8 cellular contexts compared by ENCODE assay signal in the genomic region with DNA sequence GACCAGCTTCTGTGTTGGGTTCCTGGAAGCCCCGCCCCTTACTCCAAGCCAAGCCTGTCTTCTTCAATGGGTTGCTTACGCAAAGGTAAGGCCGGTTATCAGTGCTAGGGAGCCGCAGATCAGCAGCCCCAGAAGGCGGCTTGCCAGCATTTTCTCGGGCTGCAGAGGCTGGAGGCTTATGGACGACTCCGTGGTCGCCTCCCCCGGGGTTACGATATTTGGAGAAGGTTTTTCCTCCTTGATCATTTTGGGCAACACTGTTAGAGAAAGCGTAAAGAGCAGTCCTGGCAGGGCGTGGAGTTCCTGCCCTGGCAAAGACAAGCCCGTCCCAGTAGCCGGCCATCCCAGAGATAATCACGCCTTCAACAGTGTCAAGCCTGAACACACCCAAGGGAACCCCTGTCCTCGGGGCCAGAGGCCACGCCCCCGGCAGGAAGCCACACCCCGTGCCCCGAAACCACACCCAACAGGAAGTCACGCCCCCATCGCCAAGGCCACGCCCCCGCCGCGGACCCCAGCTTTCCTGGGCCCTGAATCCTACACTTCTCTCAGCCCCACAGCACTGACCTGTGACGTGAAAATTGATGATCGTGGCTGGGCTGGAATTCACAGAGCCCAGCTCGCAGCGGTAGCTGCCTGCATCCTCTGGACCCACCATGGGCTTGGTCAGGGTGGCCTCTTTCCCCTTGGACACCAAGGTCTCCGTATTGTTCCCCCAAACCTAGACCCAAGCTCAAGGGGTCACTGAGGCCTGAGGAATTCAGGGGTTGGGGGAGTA. TPM values are rescaled to one million over a fixed set of nuclear protein-coding genes. Genes with fewer than 3 reads are reported as not detected.
DNase-seq lines count a peak whose midpoint lies in the region; ATAC-seq and TF ChIP-seq lines count a peak whose summit lies in the region.

No MANE protein-coding gene starts in this region.

- peak; percentile 45 for DNase-seq in activated naive CD4-positive, alpha-beta T cell treated with anti-CD3 and anti-CD28 coated beads for 36 hours
- DNase-seq in activated naive CD4-positive, alpha-beta T cell (lab: John Stamatoyannopoulos, UW), result no peak
- peak; percentile 57 to 68 for DNase-seq in activated T-cell treated with anti-CD3 and anti-CD28 coated beads, Interleukin-2, amount 50 U/mL, for 72 hours
- peak; percentile 77 for DNase-seq in upper lobe of right lung
- DNase-seq in T-helper 9 cell, result no peak

- no peaks in the 10 kb centered on the region for H3K36me3 ChIP-seq in upper lobe of right lung

- H3K27me3 Mint-ChIP-seq in activated naive CD4-positive, alpha-beta T cell treated with anti-CD3 and anti-CD28 coated beads for 36 hours (ENCODE audit: low read depth), result peaks cover 17% of the 10 kb centered on the region
- H3K27me3 Mint-ChIP-seq in activated T-cell treated with anti-CD3 and anti-CD28 coated beads, Interleukin-2, amount 50 U/mL, for 72 hours (ENCODE audit: low read depth), result peaks cover 11% of the 10 kb centered on the region

- intact Hi-C loops in activated naive CD4-positive, alpha-beta T cell treated with anti-CD3 and anti-CD28 coated beads for 36 hours (cut with micrococcal nuclease), result no loop called here
- intact Hi-C loops in upper lobe of right lung (cut with DNase I), result no loop called here

- peak overlapping the region; percentile 63 for H3K4me3 ChIP-seq in upper lobe of right lung

- no peaks in the 10 kb centered on the region for H3K36me3 Mint-ChIP-seq in activated naive CD4-positive, alpha-beta T cell treated with anti-CD3 and anti-CD28 coated beads for 36 hours (ENCODE audit: low read depth)
- peaks cover 0 to 2% of the 10 kb centered on the region in 2 donors for H3K36me3 Mint-ChIP-seq in activated T-cell treated with anti-CD3 and anti-CD28 coated beads, Interleukin-2, amount 50 U/mL, for 72 hours (ENCODE audit: insufficient read depth in 2 of 2)

- H3K9me3 Mint-ChIP-seq in activated naive CD4-positive, alpha-beta T cell treated with anti-CD3 and anti-CD28 coated beads for 36 hours, result no peaks in the 10 kb centered on the region
- no peaks in the 10 kb centered on the region for H3K9me3 Mint-ChIP-seq in activated T-cell treated with anti-CD3 and anti-CD28 coated beads, Interleukin-2, amount 50 U/mL, for 72 hours

- TF ChIP-seq CTCF in upper lobe of right lung (IDR thresholded peaks at IDR 0.05), result no peak

- peaks cover 24% of the 10 kb centered on the region for H3K4me1 Mint-ChIP-seq in activated naive CD4-positive, alpha-beta T cell treated with anti-CD3 and anti-CD28 coated beads for 36 hours (ENCODE audit: low read depth)
- peaks cover 23% of the 10 kb centered on the region for H3K4me1 Mint-ChIP-seq in activated T-cell treated with anti-CD3 and anti-CD28 coated beads, Interleukin-2, amount 50 U/mL, for 72 hours (ENCODE audit: low read depth)

- peaks cover 3% of the 10 kb centered on the region for H3K4me1 ChIP-seq in upper lobe of right lung

- no peak overlapping the region for H3K27ac Mint-ChIP-seq in activated naive CD4-positive, alpha-beta T cell treated with anti-CD3 and anti-CD28 coated beads for 36 hours
- H3K27ac Mint-ChIP-seq in activated T-cell treated with anti-CD3 and anti-CD28 coated beads, Interleukin-2, amount 50 U/mL, for 72 hours, result no peak overlapping the region

- H3K27me3 ChIP-seq in layer of hippocampus (ENCODE audit: control insufficient read depth, insufficient read depth, low read length) (no peaks in the 10 kb centered on the region), upper lobe of right lung (no peaks in the 10 kb centered on the region)

- CTCF ChIA-PET in activated naive CD4-positive, alpha-beta T cell treated with anti-CD3 and anti-CD28 coated beads for 36 hours (lab: Charles Lee), result interaction anchor here (0.6 to 1.1 kb wide), 2 partner anchors 90 to 101 kb away, joined by 3 read pairs; no protein-coding TSS in a partner anchor

- H3K27ac ChIP-seq in layer of hippocampus (ENCODE audit: low read depth, low read length) (peak overlapping the region; percentile 71), upper lobe of right lung (peak overlapping the region; percentile 76)

- no peaks in the 10 kb centered on the region for H3K9me3 ChIP-seq in upper lobe of right lung

- no peak for ATAC-seq in activated T-cell treated with anti-CD3 and anti-CD28 coated beads, Interleukin-2, amount 50 U/mL, for 72 hours (replicated peaks in 1 of 2)
- ATAC-seq in upper lobe of right lung (peak; percentile 11), GM21529 (IDR thresholded peaks at IDR 0.05; ENCODE audit: unreplicated experiment) (no peak), HG03095 (IDR thresholded peaks at IDR 0.05; ENCODE audit: unreplicated experiment) (no peak)

- H3K4me3 Mint-ChIP-seq in activated naive CD4-positive, alpha-beta T cell treated with anti-CD3 and anti-CD28 coated beads for 36 hours, result no peak overlapping the region
- peak overlapping the region in 1 of 2 donors; percentile 11 for H3K4me3 Mint-ChIP-seq in activated T-cell treated with anti-CD3 and anti-CD28 coated beads, Interleukin-2, amount 50 U/mL, for 72 hours

RNA-seq across cellular contexts. Expression of a gene that starts 1.0 kb away (rescaled TPM):
- total RNA-seq in activated naive CD4-positive, alpha-beta T cell treated with anti-CD3 and anti-CD28 coated beads for 36 hours, result under 1 TPM in 1 of 2 experiments, not detected in 1; 0.17 TPM
- total RNA-seq in activated T-cell treated with anti-CD3 and anti-CD28 coated beads, Interleukin-2, amount 50 U/mL, for 72 hours, result under 1 TPM; 0.53 to 0.86 TPM
- 54.5 TPM for total RNA-seq in upper lobe of right lung

RNA-seq across cellular contexts. Expression of a gene that starts 5.3 kb away (rescaled TPM):
- not detected for total RNA-seq in activated naive CD4-positive, alpha-beta T cell treated with anti-CD3 and anti-CD28 coated beads for 36 hours
- total RNA-seq in activated T-cell treated with anti-CD3 and anti-CD28 coated beads, Interleukin-2, amount 50 U/mL, for 72 hours, result under 1 TPM; 0.14 to 0.32 TPM
- 3.8 TPM for total RNA-seq in upper lobe of right lung

RNA-seq across cellular contexts. Expression of a gene that starts 11.0 kb away (rescaled TPM):
- total RNA-seq in activated naive CD4-positive, alpha-beta T cell treated with anti-CD3 and anti-CD28 coated beads for 36 hours, result under 1 TPM; 0.07 to 0.12 TPM
- under 1 TPM; 0.29 to 0.32 TPM for total RNA-seq in activated T-cell treated with anti-CD3 and anti-CD28 coated beads, Interleukin-2, amount 50 U/mL, for 72 hours
- total RNA-seq in upper lobe of right lung, result 19.9 TPM

RNA-seq across cellular contexts. Expression of a gene that starts 13.9 kb away (rescaled TPM):
- total RNA-seq in activated naive CD4-positive, alpha-beta T cell treated with anti-CD3 and anti-CD28 coated beads for 36 hours, result not detected
- not detected for total RNA-seq in activated T-cell treated with anti-CD3 and anti-CD28 coated beads, Interleukin-2, amount 50 U/mL, for 72 hours
- total RNA-seq in upper lobe of right lung, result not detected

RNA-seq across cellular contexts. Expression of a gene that starts 21.9 kb away (rescaled TPM):
- total RNA-seq in activated naive CD4-positive, alpha-beta T cell treated with anti-CD3 and anti-CD28 coated beads for 36 hours, result under 1 TPM; 0.44 to 0.57 TPM
- total RNA-seq in activated T-cell treated with anti-CD3 and anti-CD28 coated beads, Interleukin-2, amount 50 U/mL, for 72 hours, result under 1 TPM; 0.69 to 0.89 TPM
- total RNA-seq in upper lobe of right lung, result 1.2 TPM

Comparison
In these comparisons a context has a peak if more than half of its experiments do, and no peak if none do; other contexts are left out.
1. DNase-seq: peak in activated naive CD4-positive, alpha-beta T cell treated with anti-CD3 and anti-CD28 coated beads for 36 hours (single experiment), activated T-cell treated with anti-CD3 and anti-CD28 coated beads, Interleukin-2, amount 50 U/mL, for 72 hours (2 of 2) and upper lobe of right lung (single experiment); none in activated naive CD4-positive, alpha-beta T cell (0 of 4) and T-helper 9 cell (single experiment).
2. RNA of a gene that starts 1.0 kb away (total RNA-seq): 54.5 TPM in upper lobe of right lung (single experiment); 0.53 to 0.86 TPM in activated T-cell treated with anti-CD3 and anti-CD28 coated beads, Interleukin-2, amount 50 U/mL, for 72 hours and 0.17 TPM in activated naive CD4-positive, alpha-beta T cell treated with anti-CD3 and anti-CD28 coated beads for 36 hours; every median in the first group is over 10 times any median in the second.
3. RNA of a gene that starts 11.0 kb away (total RNA-seq): 19.9 TPM in upper lobe of right lung (single experiment); 0.29 to 0.32 TPM in activated T-cell treated with anti-CD3 and anti-CD28 coated beads, Interleukin-2, amount 50 U/mL, for 72 hours and 0.07 to 0.12 TPM in activated naive CD4-positive, alpha-beta T cell treated with anti-CD3 and anti-CD28 coated beads for 36 hours; every median in the first group is over 10 times any median in the second.